In genomic region chr20:7505835-7506221, GRCh38 we compare ENCODE assay signal across 27 cellular contexts.
A peak's percentile ranks its signal among the peaks of the same experiment; 100 is the strongest.
DNase-seq lines count a peak whose midpoint lies in the region; ATAC-seq lines count a peak whose summit lies in the region.
"Had no signal": no experiment of that assay in that cellular context is flagged by ENCODE, and none has a peak within 500 bp of the region (broad histone marks: within the 10 kb centered on the region; RNA-seq: fewer than 3 reads in every experiment).

No MANE protein-coding gene starts in this region.

- no peaks in the 10 kb centered on the region for H3K27me3 ChIP-seq in mesenchymal stem cell (ENCODE audit: control insufficient read depth in 1 of 2, insufficient read depth in 1 of 2, low read length in 2 of 2)
- H3K27me3 ChIP-seq: brain microvascular endothelial cell, esophagus muscularis mucosa, hepatocyte, MG63, ovary, Peyer's patch, SJSA1, spleen had no signal

- no peak overlapping the region for H2AK5ac ChIP-seq in mesenchymal stem cell (ENCODE audit: low read length, severe bottlenecking)

- H3K36me3 ChIP-seq in mesenchymal stem cell (ENCODE audit: control insufficient read depth in 1 of 2, insufficient read depth in 2 of 2, low read depth in 1 of 2, low read length in 2 of 2), result no peaks in the 10 kb centered on the region
- H3K36me3 ChIP-seq: brain microvascular endothelial cell, esophagus muscularis mucosa, MG63, ovary, Peyer's patch, SJSA1, spleen had no signal

- H3K79me1 ChIP-seq in mesenchymal stem cell (replicated peaks; ENCODE audit: low read length, poor library complexity, severe bottlenecking), result no peaks in the 10 kb centered on the region

- H3K23ac ChIP-seq in mesenchymal stem cell (ENCODE audit: low read length in 2 of 2), result no peak overlapping the region

- no peak overlapping the region for H2BK5ac ChIP-seq in mesenchymal stem cell (ENCODE audit: low read depth, low read length, poor library complexity, severe bottlenecking)

- H3K4me1 ChIP-seq in mesenchymal stem cell (ENCODE audit: control insufficient read depth, insufficient read depth, low read depth, low read length), result no peaks in the 10 kb centered on the region
- H3K4me1 ChIP-seq: esophagus muscularis mucosa, Peyer's patch, SJSA1, spleen had no signal

- no peak overlapping the region for H2AFZ ChIP-seq in mesenchymal stem cell (ENCODE audit: low read depth, low read length)
- H2AFZ ChIP-seq: hepatocyte had no signal

- H3K9ac ChIP-seq in mesenchymal stem cell (ENCODE audit: low read length), result no peak overlapping the region

- H4K91ac ChIP-seq in mesenchymal stem cell (ENCODE audit: low read length), result no peak overlapping the region

- H2BK12ac ChIP-seq in mesenchymal stem cell (ENCODE audit: low read length in 2 of 2), result no peak overlapping the region

- H3K4ac ChIP-seq in mesenchymal stem cell (ENCODE audit: low read depth in 1 of 2, low read length in 2 of 2), result no peak overlapping the region

- no peak overlapping the region for H2BK15ac ChIP-seq in mesenchymal stem cell (ENCODE audit: low read depth, poor library complexity, severe bottlenecking)

- DNase-seq in NCI-H748 (lab: John Stamatoyannopoulos, UW; ENCODE audit: unreplicated experiment) (peak; percentile 53), NCI-H748 treated with DMSO at 0.1 percent for 48 hours (lab: John Stamatoyannopoulos, UW) (no peak), NCI-H510A treated with DMSO at 0.1 percent for 48 hours (lab: John Stamatoyannopoulos, UW) (peak; percentile 54), mesenchymal stem cell (peak; percentile 7), AG08396 (ENCODE audit: low spot score) (no peak), MV-4-11 (lab: John Stamatoyannopoulos, UW) (no peak), NCI-H1048 (lab: John Stamatoyannopoulos, UW) (no peak)
- DNase-seq: activated naive CD4-positive, alpha-beta T cell; activated T-cell treated with anti-CD3 and anti-CD28 coated beads, Interleukin-2, amount 50 U/mL, for 24 hours; brain microvascular endothelial cell; effector memory CD8-positive, alpha-beta T cell; GF-D8; GOT3; MG63; NCI-H187; NK-92 treated with Interleukin-12 subunit alpha and Interleukin-12 subunit beta, amount 100 ng/mL, for 24 hours; ovary; Peyer's patch; spleen; stimulated activated CD4-positive, alpha-beta T cell treated with anti-CD3 and anti-CD28 coated beads, Interleukin-4, amount 100 ng/mL, for 1 hour had no signal

- 89% methylated on average over 2 of the region's 4 CpGs for WGBS in mesenchymal stem cell

- H3K27ac ChIP-seq in mesenchymal stem cell (ENCODE audit: low read length, poor library complexity, severe bottlenecking), result no peak overlapping the region
- H3K27ac ChIP-seq: brain microvascular endothelial cell, esophagus muscularis mucosa, hepatocyte, ovary, Peyer's patch, SJSA1, spleen had no signal

- H2BK120ac ChIP-seq in mesenchymal stem cell (ENCODE audit: low read depth, low read length), result no peak overlapping the region

- no peak overlapping the region for H3K4me2 ChIP-seq in mesenchymal stem cell (ENCODE audit: low read length, poor library complexity, severe bottlenecking)
- H3K4me2 ChIP-seq: hepatocyte had no signal

- no peak overlapping the region for H3K4me3 ChIP-seq in mesenchymal stem cell (ENCODE audit: insufficient read depth in 1 of 2, low read depth in 1 of 2, low read length in 2 of 2)
- H3K4me3 ChIP-seq: esophagus muscularis mucosa, hepatocyte, K562, MG63, ovary, Peyer's patch, SJSA1, spleen had no signal

- H4K8ac ChIP-seq in mesenchymal stem cell (ENCODE audit: low read length), result no peak overlapping the region

- H3K9me3 ChIP-seq in mesenchymal stem cell (ENCODE audit: control insufficient read depth, low read length), result no peaks in the 10 kb centered on the region
- H3K9me3 ChIP-seq: esophagus muscularis mucosa, MG63, ovary, Peyer's patch, SJSA1, spleen had no signal

- H3K14ac ChIP-seq in mesenchymal stem cell (ENCODE audit: low read length in 2 of 2), result no peak overlapping the region

- peak; percentile 19 for ATAC-seq in GM19395 (IDR thresholded peaks at IDR 0.05; ENCODE audit: unreplicated experiment)
- ATAC-seq: effector memory CD8-positive, alpha-beta T cell; K562; natural killer cell treated with Interleukin-12 subunit alpha and Interleukin-12 subunit beta and Interleukin-15 and Interleukin-18, amount 100 ng/mL, for 72 hours; stimulated activated memory B cell treated with anti-CD40 and anti-IgM and Interleukin-4, amounts not matched to agents 10 μg/mL and 1 μg/mL and 100 μg/mL, for 72 hours had no signal

- no peak overlapping the region for H3K18ac ChIP-seq in mesenchymal stem cell (ENCODE audit: low read depth in 1 of 2, low read length in 2 of 2)

Comparison
In these comparisons a context has a peak if more than half of its experiments do, and no peak if none do; other contexts are left out.
1. DNase-seq: peak in NCI-H748 (single experiment), NCI-H510A treated with DMSO at 0.1 percent for 48 hours (single experiment) and mesenchymal stem cell (single experiment); none in NCI-H748 treated with DMSO at 0.1 percent for 48 hours (single experiment), AG08396 (single experiment), MV-4-11 (single experiment) and NCI-H1048 (single experiment).